ENCODE assay signal across 16 cellular contexts in genomic region chr20:53850318-53850717, GRCh38.
DNase-seq lines count a peak whose midpoint lies in the region; ATAC-seq, FAIRE-seq and TF ChIP-seq lines count a peak whose summit lies in the region.
"Had no signal": no experiment of that assay in that cellular context is flagged by ENCODE, and none has a peak within 500 bp of the region (broad histone marks: within the 10 kb centered on the region; RNA-seq: fewer than 3 reads in every experiment).

No MANE protein-coding gene starts in this region.

- H3K4me1 Mint-ChIP-seq in activated naive CD4-positive, alpha-beta T cell treated with anti-CD3 and anti-CD28 coated beads for 36 hours (ENCODE audit: low read depth), result peaks cover 39% of the 10 kb centered on the region

- TF ChIP-seq CTCF in OCI-LY7 (conservative IDR thresholded peaks at IDR 0.05; ENCODE audit: low read length) (no peak), K562 (IDR thresholded peaks at IDR 0.05 in 2 of 3, conservative IDR thresholded peaks at IDR 0.05 in 1 of 3; ENCODE audit: insufficient read depth in 2 of 3, low read depth in 1 of 3, low read length in 3 of 3) (no peak)

- no peak for TF ChIP-seq POLR2A in K562 (conservative IDR thresholded peaks at IDR 0.05)

- no peak overlapping the region for H3K4me3 ChIP-seq in OCI-LY7 (ENCODE audit: low read depth, low read length, poor library complexity, severe bottlenecking)
- H3K4me3 ChIP-seq in K562, result no peak overlapping the region
- H3K4me3 ChIP-seq: BLaER1 had no signal

- H3K9me1 ChIP-seq in K562 (ENCODE audit: control insufficient read depth, insufficient read depth, low read length), result no peaks in the 10 kb centered on the region

- TF ChIP-seq EP300 in K562 (IDR thresholded peaks at IDR 0.05; ENCODE audit: low read length), result no peak

- ATAC-seq in activated naive CD4-positive, alpha-beta T cell treated with anti-CD3 and anti-CD28 coated beads, Interleukin-2, amount 50 U/mL, for 72 hours, result no peak
- no peak for ATAC-seq in K562

- no peaks in the 10 kb centered on the region for H3K9me3 Mint-ChIP-seq in activated naive CD4-positive, alpha-beta T cell treated with anti-CD3 and anti-CD28 coated beads for 36 hours
- no peaks in the 10 kb centered on the region for H3K9me3 Mint-ChIP-seq in activated naive CD4-positive, alpha-beta T cell treated with anti-CD3 and anti-CD28 coated beads, Interleukin-2, amount 50 U/mL, for 72 hours

- H3K27ac ChIP-seq in OCI-LY7 (ENCODE audit: low read depth, low read length, poor library complexity, severe bottlenecking) (no peak overlapping the region), K562 (ENCODE audit: extremely low read depth, low read depth, low read length) (no peak overlapping the region)
- H3K27ac ChIP-seq: 22Rv1 had no signal

- no peaks in the 10 kb centered on the region for H3K9me2 ChIP-seq in OCI-LY7 (ENCODE audit: insufficient read depth, low read length)

- FAIRE-seq in K562 (lab: Jason Lieb, UNC), result no peak
- FAIRE-seq: GM12891, GM19239, HTR-8/SVneo had no signal

- intact Hi-C loops in activated naive CD4-positive, alpha-beta T cell treated with anti-CD3 and anti-CD28 coated beads for 36 hours (cut with micrococcal nuclease), result no loop called here
- intact Hi-C loops in OCI-LY7 (cut with micrococcal nuclease; ENCODE audit: unreplicated experiment) (no loop called here), K562 (cut with micrococcal nuclease) (no loop called here)

- H3K4me3 Mint-ChIP-seq in activated naive CD4-positive, alpha-beta T cell treated with anti-CD3 and anti-CD28 coated beads for 36 hours, result no peak overlapping the region
- H3K4me3 Mint-ChIP-seq: CD4-positive, CD25-positive, alpha-beta regulatory T cell; H9 had no signal

- H2AFZ ChIP-seq in OCI-LY7 (ENCODE audit: low read length) (peak overlapping the region; percentile 51; the same call in 1 of the 2 replicates), K562 (ENCODE audit: low read depth, low read length) (no peak overlapping the region)

- H3K4me1 ChIP-seq in OCI-LY7 (ENCODE audit: insufficient read depth, low read length, poor library complexity, severe bottlenecking) (peaks cover 47% of the 10 kb centered on the region), K562 (replicated peaks in 1 of 2; ENCODE audit: control insufficient read depth in 2 of 2, insufficient read depth in 2 of 2, low read length in 2 of 2) (peaks cover 0 to 10% of the 10 kb centered on the region in 2 experiments; a peak in 2 of 5 replicates)

- in situ Hi-C loops in K562 (cut with MboI), result no loop called here

- CTCF ChIA-PET in activated naive CD4-positive, alpha-beta T cell treated with anti-CD3 and anti-CD28 coated beads for 36 hours (lab: Charles Lee), result interaction anchor here (1.4 to 1.6 kb wide), 2 partner anchors 35 to 49 kb away, joined by 3 read pairs; no protein-coding TSS in a partner anchor
- CTCF ChIA-PET in OCI-LY7 (lab: Charles Lee; ENCODE audit: unreplicated experiment), result no interaction called here
- CTCF ChIA-PET in K562 (lab: Yijun Ruan, JAX; ENCODE audit: low intra/inter-chr PET ratio), result no interaction called here

- WGBS in K562 (ENCODE audit: insufficient coverage, low coverage, missing lambda C conversion rate), result 80% methylated on average over 3 of the region's 3 CpGs

- BruUV-seq in OCI-LY7 (replicated peaks; lab: Mats Ljungman, UMichigan) (no TSS peak), K562 (replicated peaks; lab: Mats Ljungman, UMichigan) (no TSS peak)

- H3K36me3 ChIP-seq in OCI-LY7 (ENCODE audit: insufficient read depth, low read length) (no peaks in the 10 kb centered on the region), K562 (ENCODE audit: control insufficient read depth, insufficient read depth, low read length) (no peaks in the 10 kb centered on the region)
- H3K36me3 ChIP-seq: BLaER1 had no signal

- H3K79me2 ChIP-seq in OCI-LY7 (ENCODE audit: insufficient read depth, low read depth, low read length) (no peaks in the 10 kb centered on the region), K562 (ENCODE audit: control insufficient read depth, insufficient read depth, low read length) (no peaks in the 10 kb centered on the region)

- peak; percentile 31 for DNase-seq in activated naive CD4-positive, alpha-beta T cell treated with anti-CD3 and anti-CD28 coated beads for 36 hours
- no peak for DNase-seq in activated naive CD4-positive, alpha-beta T cell treated with anti-CD3 and anti-CD28 coated beads, Interleukin-2, amount 50 U/mL, for 72 hours (ENCODE audit: low spot score in 2 of 2)
- DNase-seq in OCI-LY7 (ENCODE audit: low spot score), result no peak
- no peak for DNase-seq in K562 (ENCODE audit: extremely low read depth in 1 of 4, low spot score in 3 of 4)
- DNase-seq in GDM1 (lab: John Stamatoyannopoulos, UW), result no peak
- no peak for DNase-seq in activated T-cell treated with anti-CD3 and anti-CD28 coated beads, Interleukin-2, amount 50 U/mL, for 48 hours
- DNase-seq in activated gamma-delta T cell treated with Interleukin-2 at 50 U/mL for 16 hours, result no peak
- DNase-seq: CD4-positive, CD25-positive, alpha-beta regulatory T cell; DMS53; GOT3; H9 had no signal

- H3K27ac Mint-ChIP-seq in activated naive CD4-positive, alpha-beta T cell treated with anti-CD3 and anti-CD28 coated beads for 36 hours, result no peak overlapping the region
- H3K27ac Mint-ChIP-seq in activated naive CD4-positive, alpha-beta T cell treated with anti-CD3 and anti-CD28 coated beads, Interleukin-2, amount 50 U/mL, for 72 hours, result no peak overlapping the region
- H3K27ac Mint-ChIP-seq: CD4-positive, CD25-positive, alpha-beta regulatory T cell had no signal

- no peaks in the 10 kb centered on the region for H3K27me3 ChIP-seq in K562 (ENCODE audit: control insufficient read depth in 2 of 2, insufficient read depth in 2 of 2, low read length in 2 of 2)
- H3K27me3 ChIP-seq: BLaER1 had no signal

- POLR2A ChIA-PET in OCI-LY7 (lab: Charles Lee), result interaction anchor here (1.0 to 12.1 kb wide), 2 partner anchors 14 to 22 kb away, joined by 4 to 139 read pairs; no protein-coding TSS in a partner anchor
- POLR2A ChIA-PET in K562 (lab: Yijun Ruan, JAX), result no interaction called here

- no peaks in the 10 kb centered on the region for H3K36me3 Mint-ChIP-seq in activated naive CD4-positive, alpha-beta T cell treated with anti-CD3 and anti-CD28 coated beads for 36 hours (ENCODE audit: low read depth)
- peaks cover 0 to 5% of the 10 kb centered on the region in 2 donors for H3K36me3 Mint-ChIP-seq in activated naive CD4-positive, alpha-beta T cell treated with anti-CD3 and anti-CD28 coated beads, Interleukin-2, amount 50 U/mL, for 72 hours
- H3K36me3 Mint-ChIP-seq: CD4-positive, CD25-positive, alpha-beta regulatory T cell had no signal

- H3K9ac ChIP-seq in K562 (ENCODE audit: insufficient read depth in 1 of 2, low read depth in 2 of 2, low read length in 2 of 2), result no peak overlapping the region
- H3K9ac ChIP-seq: BLaER1 had no signal

- no peaks in the 10 kb centered on the region for H3K9me3 ChIP-seq in OCI-LY7 (ENCODE audit: low read length)
- no peaks in the 10 kb centered on the region for H3K9me3 ChIP-seq in K562 (replicated peaks; ENCODE audit: control insufficient read depth, insufficient read depth, low read depth, low read length)

- peak overlapping the region; percentile 21; the same call in 1 of the 2 replicates for H3K4me2 ChIP-seq in OCI-LY7 (ENCODE audit: low read length)
- H3K4me2 ChIP-seq in K562 (ENCODE audit: insufficient read depth, low read length), result no peak overlapping the region
- H3K4me2 ChIP-seq: BLaER1 had no signal

- TF ChIP-seq RAD21 in K562 (CRISPR knock-in tag; conservative IDR thresholded peaks at IDR 0.05 in 1 of 2, IDR thresholded peaks at IDR 0.05 in 1 of 2), result no peak

- no peaks in the 10 kb centered on the region for H3K27me3 Mint-ChIP-seq in activated naive CD4-positive, alpha-beta T cell treated with anti-CD3 and anti-CD28 coated beads for 36 hours (ENCODE audit: low read depth)
- H3K27me3 Mint-ChIP-seq: CD4-positive, CD25-positive, alpha-beta regulatory T cell had no signal

- H4K20me1 ChIP-seq in OCI-LY7 (ENCODE audit: insufficient read depth, low read length) (no peaks in the 10 kb centered on the region), K562 (replicated peaks; ENCODE audit: control insufficient read depth, insufficient read depth, low read length) (no peaks in the 10 kb centered on the region)
- H4K20me1 ChIP-seq: BLaER1 had no signal

TF ChIP-seq in K562, 482 proteins besides CTCF, POLR2A, EP300 and RAD21:
- no peak for TF ChIP-seq NR2C2 (CRISPR knock-in tag; IDR thresholded peaks at IDR 0.05)
- TF ChIP-seq NR2C2 (tag; IDR thresholded peaks at IDR 0.05), result 0 out of 2 replicates have a peak, but pooled peaks have one; percentile 12
- peak in 1 of 3 experiments; percentile 88; a peak in 2 of 6 replicates for TF ChIP-seq ZBTB11 (CRISPR knock-in tag; IDR thresholded peaks at IDR 0.05)
- TF ChIP-seq XRCC5 (IDR thresholded peaks at IDR 0.05; ENCODE audit: low read depth, low read length), result no peak
